ENCODE assay signal across 1 cellular context in genomic region chr20:1171461-1172093, GRCh38.
TF ChIP-seq lines count a peak whose summit lies in the region.

No MANE protein-coding gene starts in this region.

TF ChIP-seq in HepG2, 621 proteins besides CTCF, POLR2A, EP300 and RAD21 (continued from another document and continues in another):
- TF ChIP-seq CSRNP1 (CRISPR knock-in tag; IDR thresholded peaks at IDR 0.05) = peak; percentile 51; the same call in 1 of the 2 replicates
- TF ChIP-seq HDAC2 (CRISPR knock-in tag; IDR thresholded peaks at IDR 0.05) = peak; percentile 58; the same call in 1 of the 2 replicates
- TF ChIP-seq ZNF225 (CRISPR knock-in tag; IDR thresholded peaks at IDR 0.05) = peak; percentile 26; the same call in 1 of the 2 replicates
- 0 out of 2 replicates have a peak, but pooled peaks have one; percentile 34 for TF ChIP-seq ZNF691 (CRISPR knock-in tag; IDR thresholded peaks at IDR 0.05; ENCODE audit: borderline replicate concordance, low read depth)
- no peak for TF ChIP-seq MXI1 (IDR thresholded peaks at IDR 0.05; ENCODE audit: borderline replicate concordance, low read depth, low read length)
- peak; percentile 74 for TF ChIP-seq ZNF891 (CRISPR knock-in tag; IDR thresholded peaks at IDR 0.05)
- peak; percentile 63; the same call in 1 of the 2 replicates for TF ChIP-seq ZNF446 (CRISPR knock-in tag; IDR thresholded peaks at IDR 0.05)
- peak; percentile 5; the same call in 1 of the 2 replicates for TF ChIP-seq MAFG (CRISPR knock-in tag; IDR thresholded peaks at IDR 0.05)
- 0 out of 2 replicates have a peak, but pooled peaks have one; percentile 75 for TF ChIP-seq ZNF557 (CRISPR knock-in tag; IDR thresholded peaks at IDR 0.05)
- TF ChIP-seq PAX8 (CRISPR knock-in tag; IDR thresholded peaks at IDR 0.05; ENCODE audit: borderline replicate concordance) = no peak
- 0 out of 2 replicates have a peak, but pooled peaks have one; percentile 36 for TF ChIP-seq ZBTB25 (CRISPR knock-in tag; IDR thresholded peaks at IDR 0.05)
- TF ChIP-seq YY1 (IDR thresholded peaks at IDR 0.05; ENCODE audit: insufficient read depth, insufficient replicate concordance, low read depth, low read length) = no peak
- TF ChIP-seq ZNF331 (CRISPR knock-in tag; IDR thresholded peaks at IDR 0.05) = peak; percentile 69
- TF ChIP-seq GFI1 (CRISPR knock-in tag; IDR thresholded peaks at IDR 0.05; ENCODE audit: borderline replicate concordance) = no peak
- TF ChIP-seq ZNF777 (CRISPR knock-in tag; IDR thresholded peaks at IDR 0.05) = peak; percentile 41; the same call in 1 of the 2 replicates
- no peak for TF ChIP-seq ATM (IDR thresholded peaks at IDR 0.05; ENCODE audit: borderline replicate concordance)
- TF ChIP-seq FOXK1 (CRISPR knock-in tag; IDR thresholded peaks at IDR 0.05; ENCODE audit: borderline replicate concordance, low read depth) = no peak
- peak; percentile 48 for TF ChIP-seq ZFY (CRISPR knock-in tag; IDR thresholded peaks at IDR 0.05)
- no peak for TF ChIP-seq ZBTB40 (IDR thresholded peaks at IDR 0.05)
- peak; percentile 73 for TF ChIP-seq ZBTB40 (CRISPR knock-in tag; IDR thresholded peaks at IDR 0.05)
- no peak for TF ChIP-seq ZNF816 (CRISPR knock-in tag; IDR thresholded peaks at IDR 0.05; ENCODE audit: borderline replicate concordance)
- TF ChIP-seq ZFP36L1 (CRISPR knock-in tag; IDR thresholded peaks at IDR 0.05) = peak; percentile 28; the same call in 1 of the 2 replicates
- peak; percentile 80 for TF ChIP-seq ZNF883 (CRISPR knock-in tag; IDR thresholded peaks at IDR 0.05; ENCODE audit: not compliant biosample characterization)
- 0 out of 2 replicates have a peak, but pooled peaks have one; percentile 59 for TF ChIP-seq ATF6 (CRISPR knock-in tag; conservative IDR thresholded peaks at IDR 0.05)
- TF ChIP-seq ZBTB38 (CRISPR knock-in tag; IDR thresholded peaks at IDR 0.05) = peak; percentile 61; the same call in 1 of the 2 replicates
- 0 out of 2 replicates have a peak, but pooled peaks have one; percentile 43 for TF ChIP-seq CBX5 (CRISPR knock-in tag; IDR thresholded peaks at IDR 0.05; ENCODE audit: borderline replicate concordance)
- peak; percentile 64; the same call in 1 of the 2 replicates for TF ChIP-seq ERF (CRISPR knock-in tag; IDR thresholded peaks at IDR 0.05)
- 0 out of 2 replicates have a peak, but pooled peaks have one; percentile 27 for TF ChIP-seq CENPBD1 (CRISPR knock-in tag; IDR thresholded peaks at IDR 0.05; ENCODE audit: borderline replicate concordance, low read depth)
- 0 out of 2 replicates have a peak, but pooled peaks have one; percentile 26 for TF ChIP-seq SNAI1 (CRISPR knock-in tag; IDR thresholded peaks at IDR 0.05; ENCODE audit: borderline replicate concordance)
- peak; percentile 39; the same call in 1 of the 2 replicates for TF ChIP-seq ZNF441 (CRISPR knock-in tag; IDR thresholded peaks at IDR 0.05; ENCODE audit: borderline replicate concordance)
- TF ChIP-seq PAXIP1 (CRISPR knock-in tag; conservative IDR thresholded peaks at IDR 0.05) = no peak
- 0 out of 2 replicates have a peak, but pooled peaks have one; percentile 44 for TF ChIP-seq ZFYVE20 (CRISPR knock-in tag; IDR thresholded peaks at IDR 0.05; ENCODE audit: borderline replicate concordance, low read depth)
- no peak for TF ChIP-seq MTA3 (CRISPR knock-in tag; IDR thresholded peaks at IDR 0.05)
